Comparison of ENCODE assay signal across 24 cellular contexts in genomic region chr7:497946-498655, GRCh38. TPM values are rescaled to one million over a fixed set of nuclear protein-coding genes. Genes with fewer than 3 reads are reported as not detected.
A peak's percentile ranks its signal among the peaks of the same experiment; 100 is the strongest.
DNase-seq lines count a peak whose midpoint lies in the region; ATAC-seq, FAIRE-seq and TF ChIP-seq lines count a peak whose summit lies in the region.
"Had no signal": no experiment of that assay in that cellular context is flagged by ENCODE, and none has a peak within 500 bp of the region (broad histone marks: within the 10 kb centered on the region; RNA-seq: fewer than 3 reads in every experiment).

No MANE protein-coding gene starts in this region.

- H3K9ac ChIP-seq in endothelial cell of umbilical vein (replicated peaks; ENCODE audit: extremely low read depth, insufficient read depth, low read length): no peak overlapping the region
- H3K9ac ChIP-seq: KMS-11 had no signal

- no peak overlapping the region for H2AFZ ChIP-seq in endothelial cell of umbilical vein (ENCODE audit: low read depth, low read length)

- peak overlapping the region in 5 of 10 donors; percentile 35 to 79 (median 65) for H3K27ac Mint-ChIP-seq in naive thymus-derived CD8-positive, alpha-beta T cell
- H3K27ac Mint-ChIP-seq: dendritic cell treated with granulocyte-macrophage colony-stimulating factor and Interleukin-4, amounts not matched to agents 40 ng/mL and 50 ng/mL, for 4 days; stimulated activated naive B cell treated with anti-CD40 and anti-IgM and Interleukin-4, amounts not matched to agents 10 μg/mL and 1 μg/mL and 100 μg/mL, for 72 hours; T-cell had no signal

- no peaks in the 10 kb centered on the region for H3K4me1 ChIP-seq in endothelial cell of umbilical vein (ENCODE audit: control insufficient read depth, extremely low read depth, insufficient read depth, low read length)

- H3K27me3 ChIP-seq in endothelial cell of umbilical vein (ENCODE audit: control insufficient read depth in 2 of 2, insufficient read depth in 2 of 2, low read length in 2 of 2): no peaks in the 10 kb centered on the region
- H3K27me3 ChIP-seq: heart right ventricle, ovary had no signal

- H3K36me3 ChIP-seq in endothelial cell of umbilical vein (ENCODE audit: control insufficient read depth in 2 of 2, extremely low read depth in 1 of 2, insufficient read depth in 2 of 2, low read length in 2 of 2): peaks cover 15 to 28% of the 10 kb centered on the region in 2 experiments
- H3K36me3 ChIP-seq: ovary, WERI-Rb-1 had no signal

- peak overlapping the region in 7 of 10 donors; percentile 23 to 61 (median 55) for H3K4me3 Mint-ChIP-seq in naive thymus-derived CD8-positive, alpha-beta T cell
- H3K4me3 Mint-ChIP-seq: dendritic cell treated with granulocyte-macrophage colony-stimulating factor and Interleukin-4, amounts not matched to agents 40 ng/mL and 50 ng/mL, for 4 days; stimulated activated naive B cell treated with anti-CD40 and anti-IgM and Interleukin-4, amounts not matched to agents 10 μg/mL and 1 μg/mL and 100 μg/mL, for 72 hours; T-cell had no signal

- no peaks in the 10 kb centered on the region for H3K9me3 Mint-ChIP-seq in naive thymus-derived CD8-positive, alpha-beta T cell
- H3K9me3 Mint-ChIP-seq: dendritic cell treated with granulocyte-macrophage colony-stimulating factor and Interleukin-4, amounts not matched to agents 40 ng/mL and 50 ng/mL, for 4 days; T-cell had no signal

- ATAC-seq in Right ventricle myocardium inferior: no peak
- no peak for ATAC-seq in left cardiac atrium
- no peak for ATAC-seq in naive thymus-derived CD8-positive, alpha-beta T cell
- ATAC-seq in HG03378 (IDR thresholded peaks at IDR 0.05; ENCODE audit: unreplicated experiment): no peak
- no peak for ATAC-seq in GM18868 (IDR thresholded peaks at IDR 0.05; ENCODE audit: unreplicated experiment)
- ATAC-seq: A549; esophagus mucosa; heart right ventricle; stimulated activated naive B cell treated with anti-CD40 and anti-IgM and Interleukin-4, amounts not matched to agents 10 μg/mL and 1 μg/mL and 100 μg/mL, for 72 hours; T-cell had no signal

- H4K20me1 ChIP-seq in endothelial cell of umbilical vein (replicated peaks; ENCODE audit: control insufficient read depth, extremely low read depth, insufficient read depth, low read length): no peaks in the 10 kb centered on the region

- TSS peak; percentile 85 for BruUV-seq in endothelial cell of umbilical vein (replicated peaks; lab: Mats Ljungman, UMichigan)

- H3K4me1 Mint-ChIP-seq in naive thymus-derived CD8-positive, alpha-beta T cell: peaks cover 5 to 12% (median 10%) of the 10 kb centered on the region in 4 donors

- no peak for TF ChIP-seq CTCF in endothelial cell of umbilical vein (IDR thresholded peaks at IDR 0.05; ENCODE audit: extremely low read depth in 1 of 2, insufficient read depth in 1 of 2, low read depth in 1 of 2, low read length in 2 of 2)

- H3K4me3 ChIP-seq in endothelial cell of umbilical vein (replicated peaks in 1 of 3; ENCODE audit: insufficient read depth in 1 of 3, low read depth in 1 of 3, low read length in 3 of 3): no peak overlapping the region
- H3K4me3 ChIP-seq: A549, heart right ventricle, ovary had no signal

- CTCF ChIA-PET in endothelial cell of umbilical vein (lab: Charles Lee): interaction anchor here (0.6 to 1.9 kb wide), 4 partner anchors 138 to 176 kb away, joined by 3 to 6 read pairs (median 4); no protein-coding TSS in a partner anchor

- no peak for TF ChIP-seq POLR2A in endothelial cell of umbilical vein (IDR thresholded peaks at IDR 0.05; ENCODE audit: low read depth, low read length)

- H3K4me2 ChIP-seq in endothelial cell of umbilical vein (ENCODE audit: insufficient read depth, low read length): no peak overlapping the region
- H3K4me2 ChIP-seq: A549, KMS-11 had no signal

- no peaks in the 10 kb centered on the region for H3K9me3 ChIP-seq in endothelial cell of umbilical vein (replicated peaks; ENCODE audit: control insufficient read depth, insufficient read depth, low read length)
- H3K9me3 ChIP-seq: A549, heart right ventricle, ovary had no signal

- no peak overlapping the region for H3K27ac ChIP-seq in endothelial cell of umbilical vein (ENCODE audit: insufficient read depth, low read depth, low read length)
- H3K27ac ChIP-seq: A549, heart right ventricle, KMS-11, ovary, WERI-Rb-1 had no signal

- dilution Hi-C loops in endothelial cell of umbilical vein (cut with MboI; ENCODE audit: extremely low pct_ligation_motif_present, low sequenced_read_pairs): no loop called here

- intact Hi-C loops in Right ventricle myocardium inferior (cut with DNase I): no loop called here
- intact Hi-C loops in left cardiac atrium (cut with DNase I): no loop called here
- intact Hi-C loops in endothelial cell of umbilical vein (cut with micrococcal nuclease): no loop called here

- H3K9me1 ChIP-seq in endothelial cell of umbilical vein (replicated peaks; ENCODE audit: control insufficient read depth, extremely low read depth, insufficient read depth, low read length): no peaks in the 10 kb centered on the region

- H3K27me3 Mint-ChIP-seq in naive thymus-derived CD8-positive, alpha-beta T cell: no peaks in the 10 kb centered on the region
- H3K27me3 Mint-ChIP-seq: CD4-positive, CD25-positive, alpha-beta regulatory T cell; dendritic cell treated with granulocyte-macrophage colony-stimulating factor and Interleukin-4, amounts not matched to agents 40 ng/mL and 50 ng/mL, for 4 days; T-cell had no signal

- no peak for FAIRE-seq in endothelial cell of umbilical vein (lab: Jason Lieb, UNC)
- peak; percentile 93 for FAIRE-seq in urothelium cell line (lab: Jason Lieb, UNC)
- FAIRE-seq: A549, astrocyte had no signal

- no peaks in the 10 kb centered on the region for H3K79me2 ChIP-seq in endothelial cell of umbilical vein (ENCODE audit: control insufficient read depth, insufficient read depth, low read length)

- no peaks in the 10 kb centered on the region for H3K36me3 Mint-ChIP-seq in naive thymus-derived CD8-positive, alpha-beta T cell
- H3K36me3 Mint-ChIP-seq: CD4-positive, CD25-positive, alpha-beta regulatory T cell; T-cell had no signal

- DNase-seq in Right ventricle myocardium inferior (ENCODE audit: missing footprints): peak; percentile 32
- DNase-seq in left cardiac atrium: no peak
- no peak for DNase-seq in endothelial cell of umbilical vein (ENCODE audit: low read depth, low spot score)
- no peak for DNase-seq in naive thymus-derived CD8-positive, alpha-beta T cell
- DNase-seq in urothelium cell line (ENCODE audit: low spot score): no peak
- DNase-seq in NCI-H1417 treated with DMSO at 0.1 percent for 48 hours (lab: John Stamatoyannopoulos, UW): no peak
- DNase-seq: activated CD8-positive, alpha-beta memory T cell treated with anti-CD3 and anti-CD28 coated beads for 24 hours; CD4-positive, CD25-positive, alpha-beta regulatory T cell; DND-41; islet precursor cell; NCI-H1092; ovary; stimulated activated naive B cell treated with anti-CD40 and anti-IgM and Interleukin-4, amounts not matched to agents 10 μg/mL and 1 μg/mL and 100 μg/mL, for 72 hours; T-cell; trophoblast cell; WERI-Rb-1 had no signal

- POLR2A ChIA-PET in endothelial cell of umbilical vein (lab: Charles Lee): interaction anchor here (0.6 kb wide), 1 partner anchor 147 kb away, joined by 3 read pairs; no protein-coding TSS in a partner anchor
- POLR2A ChIA-PET in naive thymus-derived CD8-positive, alpha-beta T cell (lab: Charles Lee): no interaction called here

TF ChIP-seq in endothelial cell of umbilical vein, 7 proteins besides CTCF, POLR2A, EP300 and RAD21:
- TF ChIP-seq MYC (IDR thresholded peaks at IDR 0.05; ENCODE audit: low read depth, low read length): no peak
- TF ChIP-seq POLR2AphosphoS5 (IDR thresholded peaks at IDR 0.05; ENCODE audit: insufficient read depth, low read depth, low read length): no peak
- TF ChIP-seq JUN (IDR thresholded peaks at IDR 0.05; ENCODE audit: borderline replicate concordance, insufficient read depth, insufficient read length, low read depth): no peak
- TF ChIP-seq MAX (IDR thresholded peaks at IDR 0.05; ENCODE audit: insufficient read depth, insufficient read length): no peak
- no peak for TF ChIP-seq EZH2 (IDR thresholded peaks at IDR 0.05; ENCODE audit: borderline replicate concordance, low read depth, low read length, severe bottlenecking)
- no peak for TF ChIP-seq FOS (IDR thresholded peaks at IDR 0.05; ENCODE audit: borderline replicate concordance, insufficient read depth, low read length)
- TF ChIP-seq GATA2 (IDR thresholded peaks at IDR 0.05; ENCODE audit: insufficient read depth, insufficient read length, low read depth, low read length): no peak

RNA-seq across cellular contexts. Expression of gene PDGFA, which starts 21.5 kb away (rescaled TPM):
- 37.2 TPM for total RNA-seq in Right ventricle myocardium inferior
- total RNA-seq in left cardiac atrium: 10 to 100 TPM; 27.5 to 33.9 TPM
- 62.4 and 68.1 TPM in 2 replicates for total RNA-seq in endothelial cell of umbilical vein
- 17.4 and 23.2 TPM in 2 replicates for polyA plus RNA-seq in endothelial cell of umbilical vein
- 17.9 and 24.0 TPM in 2 replicates for polyA plus RNA-seq in endothelial cell of umbilical vein (2011; cell fraction: cytosol; rRNA removed)
- polyA plus RNA-seq in endothelial cell of umbilical vein (2011; cell fraction: nucleus; rRNA removed): 20.1 and 24.5 TPM in 2 replicates
- polyA plus RNA-seq in endothelial cell of umbilical vein (2012): 14.5 and 16.4 TPM in 2 replicates
- polyA minus RNA-seq in endothelial cell of umbilical vein: 51.3 and 58.0 TPM in 2 replicates
- polyA minus RNA-seq in endothelial cell of umbilical vein (2011; cell fraction: cytosol; rRNA and poly(A)+ RNA removed): 23.2 TPM
- 8.3 and 12.9 TPM in 2 replicates for polyA minus RNA-seq in endothelial cell of umbilical vein (2011; cell fraction: nucleus; rRNA and poly(A)+ RNA removed)
- under 1 TPM; 0.21 to 0.30 TPM for total RNA-seq in naive thymus-derived CD8-positive, alpha-beta T cell
- polyA plus RNA-seq in naive thymus-derived CD8-positive, alpha-beta T cell: not detected
- polyA plus RNA-seq: CD4-positive, CD25-positive, alpha-beta regulatory T cell had no signal

Comparison
In these comparisons a context has a peak if more than half of its experiments do, and no peak if none do; other contexts are left out.
1. RNA of gene PDGFA, which starts 21.5 kb away (total RNA-seq): 62.4 to 68.1 TPM in endothelial cell of umbilical vein, 37.2 TPM in Right ventricle myocardium inferior (single experiment) and 27.5 to 33.9 TPM in left cardiac atrium; 0.21 to 0.30 TPM in naive thymus-derived CD8-positive, alpha-beta T cell; every median in the first group is over 10 times any median in the second.